Comparison of ENCODE assay signal across 33 cellular contexts in genomic region chr19:13814550-13814949, GRCh38.
"Had no signal": no experiment of that assay in that cellular context is flagged by ENCODE, and none has a peak within 500 bp of the region (broad histone marks: within the 10 kb centered on the region; RNA-seq: fewer than 3 reads in every experiment).

No MANE protein-coding gene starts in this region.

- H3K4me3 ChIP-seq: adrenal gland, body of pancreas, esophagus squamous epithelium, gastroesophageal sphincter had no signal

- H3K27me3 Mint-ChIP-seq: activated CD8-positive, alpha-beta T cell treated with anti-CD3 and anti-CD28 coated beads for 36 hours; activated naive CD4-positive, alpha-beta T cell treated with anti-CD3 and anti-CD28 coated beads, Interleukin-2, amount 50 U/mL, for 24 hours; activated naive CD8-positive, alpha-beta T cell treated with anti-CD3 and anti-CD28 coated beads for 36 hours; activated naive CD8-positive, alpha-beta T cell treated with anti-CD3 and anti-CD28 coated beads, Interleukin-2, amount 50 U/mL, for 24 hours; activated T-helper 17 cell treated with anti-CD3 and anti-CD28 coated beads, Interleukin-2, amount 50 U/mL, for 72 hours; effector memory CD8-positive, alpha-beta T cell had no signal

- H3K36me3 ChIP-seq: adrenal gland had no signal

- H3K4me1 ChIP-seq: adrenal gland had no signal

- DNase-seq: activated CD4-positive, alpha-beta T cell treated with anti-CD3 and anti-CD28 coated beads for 1 hour; activated CD4-positive, alpha-beta T cell treated with anti-CD3 and anti-CD28 coated beads for 4 hours; activated CD4-positive, alpha-beta T cell treated with anti-CD3 and anti-CD28 coated beads, Interleukin-2, amount 50 U/mL, for 1 hour; activated CD4-positive, alpha-beta T cell treated with anti-CD3 and anti-CD28 coated beads, Interleukin-2, amount 50 U/mL, for 48 hours; activated CD4-positive, CD25-positive, alpha-beta regulatory T cell; activated CD8-positive, alpha-beta memory T cell treated with anti-CD3 and anti-CD28 coated beads for 24 hours; activated CD8-positive, alpha-beta T cell treated with anti-CD3 and anti-CD28 coated beads for 36 hours; activated effector memory CD4-positive, alpha-beta T cell treated with Interleukin-2 at 50 U/mL for 16 hours; activated gamma-delta T cell treated with Interleukin-2 at 50 U/mL for 16 hours; activated naive CD4-positive, alpha-beta T cell treated with Interleukin-2 at 50 U/mL for 16 hours; activated naive CD8-positive, alpha-beta T cell treated with anti-CD3 and anti-CD28 coated beads for 36 hours; activated naive CD8-positive, alpha-beta T cell treated with anti-CD3 and anti-CD28 coated beads, Interleukin-2, amount 50 U/mL, for 24 hours; activated T-cell treated with anti-CD3 and anti-CD28 coated beads, Interleukin-2, amount 50 U/mL, for 4 hours; adrenal gland; amygdala; aorta; body of pancreas; caudate nucleus; cortex of kidney; dermis blood vessel endothelial cell; effector CD4-positive, alpha-beta T cell; effector memory CD8-positive, alpha-beta T cell; esophagus squamous epithelium; foreskin melanocyte; head of caudate nucleus; T-helper 2 cell had no signal

- H3K27ac ChIP-seq: adrenal gland, body of pancreas, epithelial cell of prostate, esophagus squamous epithelium, gastroesophageal sphincter had no signal

- H3K27ac Mint-ChIP-seq: activated CD8-positive, alpha-beta T cell treated with anti-CD3 and anti-CD28 coated beads for 36 hours; activated naive CD4-positive, alpha-beta T cell treated with anti-CD3 and anti-CD28 coated beads, Interleukin-2, amount 50 U/mL, for 24 hours; activated naive CD8-positive, alpha-beta T cell treated with anti-CD3 and anti-CD28 coated beads for 36 hours; activated naive CD8-positive, alpha-beta T cell treated with anti-CD3 and anti-CD28 coated beads, Interleukin-2, amount 50 U/mL, for 24 hours; activated T-helper 17 cell treated with anti-CD3 and anti-CD28 coated beads, Interleukin-2, amount 50 U/mL, for 72 hours; effector memory CD8-positive, alpha-beta T cell had no signal

- ATAC-seq: activated CD8-positive, alpha-beta T cell treated with anti-CD3 and anti-CD28 coated beads for 36 hours; activated naive CD8-positive, alpha-beta T cell treated with anti-CD3 and anti-CD28 coated beads, Interleukin-2, amount 50 U/mL, for 24 hours; activated T-cell treated with anti-CD3 and anti-CD28 coated beads, Interleukin-2, amount 50 U/mL, for 4 hours; activated T-helper 17 cell treated with anti-CD3 and anti-CD28 coated beads, Interleukin-2, amount 50 U/mL, for 72 hours; body of pancreas; effector memory CD8-positive, alpha-beta T cell; gastroesophageal sphincter had no signal

- H3K9me3 Mint-ChIP-seq: activated CD8-positive, alpha-beta T cell treated with anti-CD3 and anti-CD28 coated beads for 36 hours; activated naive CD4-positive, alpha-beta T cell treated with anti-CD3 and anti-CD28 coated beads, Interleukin-2, amount 50 U/mL, for 24 hours; activated naive CD8-positive, alpha-beta T cell treated with anti-CD3 and anti-CD28 coated beads for 36 hours; activated naive CD8-positive, alpha-beta T cell treated with anti-CD3 and anti-CD28 coated beads, Interleukin-2, amount 50 U/mL, for 24 hours; activated T-cell treated with anti-CD3 and anti-CD28 coated beads, Interleukin-2, amount 50 U/mL, for 4 hours; activated T-helper 17 cell treated with anti-CD3 and anti-CD28 coated beads, Interleukin-2, amount 50 U/mL, for 72 hours; effector memory CD8-positive, alpha-beta T cell had no signal

- H3K4me1 Mint-ChIP-seq: activated naive CD8-positive, alpha-beta T cell treated with anti-CD3 and anti-CD28 coated beads, Interleukin-2, amount 50 U/mL, for 24 hours had no signal

- H3K27me3 ChIP-seq: adrenal gland, body of pancreas, esophagus squamous epithelium, gastroesophageal sphincter had no signal

- H3K4me3 Mint-ChIP-seq: activated CD8-positive, alpha-beta T cell treated with anti-CD3 and anti-CD28 coated beads for 36 hours; activated naive CD4-positive, alpha-beta T cell treated with anti-CD3 and anti-CD28 coated beads, Interleukin-2, amount 50 U/mL, for 24 hours; activated naive CD8-positive, alpha-beta T cell treated with anti-CD3 and anti-CD28 coated beads for 36 hours; activated naive CD8-positive, alpha-beta T cell treated with anti-CD3 and anti-CD28 coated beads, Interleukin-2, amount 50 U/mL, for 24 hours; activated T-cell treated with anti-CD3 and anti-CD28 coated beads, Interleukin-2, amount 50 U/mL, for 4 hours; activated T-helper 17 cell treated with anti-CD3 and anti-CD28 coated beads, Interleukin-2, amount 50 U/mL, for 72 hours; effector memory CD8-positive, alpha-beta T cell had no signal

- FAIRE-seq: colon, endometrium, endothelial cell of umbilical vein had no signal

- H3K9me3 ChIP-seq: adrenal gland, body of pancreas, esophagus squamous epithelium, gastroesophageal sphincter had no signal
